Comparison of ENCODE assay signal across 1 cellular context in genomic region chr6:3139090-3139903, GRCh38.
TF ChIP-seq lines count a peak whose summit lies in the region.

No MANE protein-coding gene starts in this region.

TF ChIP-seq in HepG2, 621 proteins besides CTCF, POLR2A, EP300 and RAD21 (continued from another document):
- TF ChIP-seq, protein P1, sequence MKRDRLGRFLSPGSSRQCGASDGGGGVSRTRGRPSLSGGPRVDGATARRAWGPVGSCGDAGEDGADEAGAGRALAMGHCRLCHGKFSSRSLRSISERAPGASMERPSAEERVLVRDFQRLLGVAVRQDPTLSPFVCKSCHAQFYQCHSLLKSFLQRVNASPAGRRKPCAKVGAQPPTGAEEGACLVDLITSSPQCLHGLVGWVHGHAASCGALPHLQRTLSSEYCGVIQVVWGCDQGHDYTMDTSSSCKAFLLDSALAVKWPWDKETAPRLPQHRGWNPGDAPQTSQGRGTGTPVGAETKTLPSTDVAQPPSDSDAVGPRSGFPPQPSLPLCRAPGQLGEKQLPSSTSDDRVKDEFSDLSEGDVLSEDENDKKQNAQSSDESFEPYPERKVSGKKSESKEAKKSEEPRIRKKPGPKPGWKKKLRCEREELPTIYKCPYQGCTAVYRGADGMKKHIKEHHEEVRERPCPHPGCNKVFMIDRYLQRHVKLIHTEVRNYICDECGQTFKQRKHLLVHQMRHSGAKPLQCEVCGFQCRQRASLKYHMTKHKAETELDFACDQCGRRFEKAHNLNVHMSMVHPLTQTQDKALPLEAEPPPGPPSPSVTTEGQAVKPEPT (CRISPR knock-in tag; IDR thresholded peaks at IDR 0.05; ENCODE audit: low read depth) = peak; percentile 77
- TF ChIP-seq FOXP1 (IDR thresholded peaks at IDR 0.05) = peak; percentile 73
- TF ChIP-seq FOXP1 (CRISPR knock-in tag; IDR thresholded peaks at IDR 0.05) = peak; percentile 96
- peak; percentile 74 for TF ChIP-seq ZNF12 (CRISPR knock-in tag; IDR thresholded peaks at IDR 0.05)
- peak; percentile 94 for TF ChIP-seq ZGPAT (CRISPR knock-in tag; IDR thresholded peaks at IDR 0.05)
- TF ChIP-seq ZNF496 (CRISPR knock-in tag; IDR thresholded peaks at IDR 0.05; ENCODE audit: insufficient replicate concordance) = no peak
- TF ChIP-seq ZNF292 (CRISPR knock-in tag; IDR thresholded peaks at IDR 0.05; ENCODE audit: borderline replicate concordance, low read depth) = peak; percentile 93; the same call in 1 of the 2 replicates
- no peak; the same call in 1 of the 2 replicates for TF ChIP-seq SIX4 (CRISPR knock-in tag; IDR thresholded peaks at IDR 0.05)
- no peak for TF ChIP-seq ZNF138 (CRISPR knock-in tag; IDR thresholded peaks at IDR 0.05; ENCODE audit: low read depth)
- TF ChIP-seq, protein P2, sequence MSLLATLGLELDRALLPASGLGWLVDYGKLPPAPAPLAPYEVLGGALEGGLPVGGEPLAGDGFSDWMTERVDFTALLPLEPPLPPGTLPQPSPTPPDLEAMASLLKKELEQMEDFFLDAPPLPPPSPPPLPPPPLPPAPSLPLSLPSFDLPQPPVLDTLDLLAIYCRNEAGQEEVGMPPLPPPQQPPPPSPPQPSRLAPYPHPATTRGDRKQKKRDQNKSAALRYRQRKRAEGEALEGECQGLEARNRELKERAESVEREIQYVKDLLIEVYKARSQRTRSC (CRISPR knock-in tag; IDR thresholded peaks at IDR 0.05; ENCODE audit: low read depth) = no peak
- TF ChIP-seq ZBTB42 (CRISPR knock-in tag; IDR thresholded peaks at IDR 0.05) = peak; percentile 98
- TF ChIP-seq, protein P3, sequence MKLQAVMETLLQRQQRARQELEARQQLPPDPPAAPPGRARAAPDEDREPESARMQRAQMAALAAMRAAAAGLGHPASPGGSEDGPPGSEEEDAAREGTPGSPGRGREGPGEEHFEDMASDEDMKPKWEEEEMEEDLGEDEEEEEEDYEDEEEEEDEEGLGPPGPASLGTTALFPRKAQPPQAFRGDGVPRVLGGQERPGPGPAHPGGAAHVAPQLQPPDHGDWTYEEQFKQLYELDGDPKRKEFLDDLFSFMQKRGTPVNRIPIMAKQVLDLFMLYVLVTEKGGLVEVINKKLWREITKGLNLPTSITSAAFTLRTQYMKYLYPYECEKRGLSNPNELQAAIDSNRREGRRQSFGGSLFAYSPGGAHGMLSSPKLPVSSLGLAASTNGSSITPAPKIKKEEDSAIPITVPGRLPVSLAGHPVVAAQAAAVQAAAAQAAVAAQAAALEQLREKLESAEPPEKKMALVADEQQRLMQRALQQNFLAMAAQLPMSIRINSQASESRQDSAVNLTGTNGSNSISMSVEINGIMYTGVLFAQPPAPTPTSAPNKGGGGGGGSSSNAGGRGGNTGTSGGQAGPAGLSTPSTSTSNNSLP (IDR thresholded peaks at IDR 0.05; ENCODE audit: low read depth, low read length) = peak; percentile 74
- no peak for TF ChIP-seq CHD2 (IDR thresholded peaks at IDR 0.05; ENCODE audit: low read depth, low read length)
- no peak for TF ChIP-seq ZSCAN30 (CRISPR knock-in tag; IDR thresholded peaks at IDR 0.05)
- peak; percentile 75; the same call in 1 of the 2 replicates for TF ChIP-seq ZNF580 (CRISPR knock-in tag; IDR thresholded peaks at IDR 0.05; ENCODE audit: borderline replicate concordance, low read depth)
- TF ChIP-seq ZBTB33 (CRISPR knock-in tag; IDR thresholded peaks at IDR 0.05) = peak; percentile 80
- no peak for TF ChIP-seq CHCHD3 (CRISPR knock-in tag; IDR thresholded peaks at IDR 0.05)
- TF ChIP-seq MXD4 (CRISPR knock-in tag; IDR thresholded peaks at IDR 0.05) = peak; percentile 68
- no peak for TF ChIP-seq ZNF33B (CRISPR knock-in tag; IDR thresholded peaks at IDR 0.05)
- peak; percentile 82; the same call in 1 of the 2 replicates for TF ChIP-seq ZNF749 (CRISPR knock-in tag; IDR thresholded peaks at IDR 0.05; ENCODE audit: borderline replicate concordance)
- no peak for TF ChIP-seq ZBTB1 (CRISPR knock-in tag; IDR thresholded peaks at IDR 0.05; ENCODE audit: borderline replicate concordance)
- TF ChIP-seq CREB1 (IDR thresholded peaks at IDR 0.05) = peak; percentile 85
- TF ChIP-seq CREB1 (CRISPR knock-in tag; IDR thresholded peaks at IDR 0.05) = peak; percentile 77
- TF ChIP-seq MED1 (CRISPR knock-in tag; IDR thresholded peaks at IDR 0.05) = peak; percentile 98
- TF ChIP-seq, protein P4, sequence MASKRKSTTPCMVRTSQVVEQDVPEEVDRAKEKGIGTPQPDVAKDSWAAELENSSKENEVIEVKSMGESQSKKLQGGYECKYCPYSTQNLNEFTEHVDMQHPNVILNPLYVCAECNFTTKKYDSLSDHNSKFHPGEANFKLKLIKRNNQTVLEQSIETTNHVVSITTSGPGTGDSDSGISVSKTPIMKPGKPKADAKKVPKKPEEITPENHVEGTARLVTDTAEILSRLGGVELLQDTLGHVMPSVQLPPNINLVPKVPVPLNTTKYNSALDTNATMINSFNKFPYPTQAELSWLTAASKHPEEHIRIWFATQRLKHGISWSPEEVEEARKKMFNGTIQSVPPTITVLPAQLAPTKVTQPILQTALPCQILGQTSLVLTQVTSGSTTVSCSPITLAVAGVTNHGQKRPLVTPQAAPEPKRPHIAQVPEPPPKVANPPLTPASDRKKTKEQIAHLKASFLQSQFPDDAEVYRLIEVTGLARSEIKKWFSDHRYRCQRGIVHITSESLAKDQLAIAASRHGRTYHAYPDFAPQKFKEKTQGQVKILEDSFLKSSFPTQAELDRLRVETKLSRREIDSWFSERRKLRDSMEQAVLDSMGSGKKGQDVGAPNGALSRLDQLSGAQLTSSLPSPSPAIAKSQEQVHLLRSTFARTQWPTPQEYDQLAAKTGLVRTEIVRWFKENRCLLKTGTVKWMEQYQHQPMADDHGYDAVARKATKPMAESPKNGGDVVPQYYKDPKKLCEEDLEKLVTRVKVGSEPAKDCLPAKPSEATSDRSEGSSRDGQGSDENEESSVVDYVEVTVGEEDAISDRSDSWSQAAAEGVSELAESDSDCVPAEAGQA (IDR thresholded peaks at IDR 0.05; ENCODE audit: low read depth) = no peak
- TF ChIP-seq, protein P4 (CRISPR knock-in tag; IDR thresholded peaks at IDR 0.05; ENCODE audit: borderline replicate concordance) = no peak
- TF ChIP-seq TMF1 (CRISPR knock-in tag; IDR thresholded peaks at IDR 0.05; ENCODE audit: low read depth) = no peak
TF ChIP-seq in HepG2: peak in this region for 292.
